29 cellular contexts compared by ENCODE assay signal in the genomic region with DNA sequence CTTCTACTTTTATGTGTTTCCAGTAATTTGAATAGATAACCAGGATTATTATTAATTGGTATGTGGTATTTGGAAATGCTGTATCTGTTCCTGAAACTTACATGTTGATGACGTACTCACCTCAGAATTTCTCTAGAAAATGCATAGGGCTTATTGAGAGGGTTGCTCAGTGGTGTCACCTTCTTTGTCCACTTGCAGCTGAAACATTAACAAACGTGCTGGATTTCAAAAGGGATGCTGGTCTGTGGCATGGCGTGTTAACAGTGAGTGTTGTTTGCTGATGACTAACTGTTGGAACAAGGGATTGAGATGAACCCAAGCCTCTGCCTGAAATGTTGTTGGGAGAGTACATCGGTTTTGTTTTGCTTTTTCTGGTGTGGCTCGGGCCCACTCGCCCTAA.
"Had no signal": no experiment of that assay in that cellular context is flagged by ENCODE, and none has a peak within 500 bp of the region (broad histone marks: within the 10 kb centered on the region; RNA-seq: fewer than 3 reads in every experiment).

No MANE protein-coding gene starts in this region.

- H3K27ac ChIP-seq: breast epithelium, esophagus squamous epithelium, neural progenitor cell, parathyroid adenoma, psoas muscle, sigmoid colon, suprapubic skin, tibial artery, WERI-Rb-1 had no signal

- H3K9ac ChIP-seq: neural progenitor cell, parathyroid adenoma, SK-N-SH had no signal

- H3K27me3 Mint-ChIP-seq: activated CD4-positive, alpha-beta T cell treated with anti-CD3 and anti-CD28 coated beads, Interleukin-2, amount 10 ng/mL, durations not matched to agents 24 days and 14 days; activated CD8-positive, alpha-beta T cell treated with anti-CD3 and anti-CD28 coated beads for 36 hours; central memory CD8-positive, alpha-beta T cell; dendritic cell treated with granulocyte-macrophage colony-stimulating factor and Interleukin-4, amounts not matched to agents 40 ng/mL and 50 ng/mL, for 4 days; memory B cell; stimulated activated memory B cell treated with anti-CD40 and anti-IgM and Interleukin-4, amounts not matched to agents 10 μg/mL and 1 μg/mL and 100 μg/mL, for 72 hours; T-helper 17 cell had no signal

- H3K4me3 ChIP-seq: breast epithelium, esophagus squamous epithelium, neural progenitor cell, psoas muscle, sigmoid colon, suprapubic skin, tibial artery had no signal

- H2AFZ ChIP-seq: neural progenitor cell, parathyroid adenoma had no signal

- H3K27ac Mint-ChIP-seq: activated CD4-positive, alpha-beta T cell treated with anti-CD3 and anti-CD28 coated beads, Interleukin-2, amount 10 ng/mL, durations not matched to agents 24 days and 14 days; activated CD8-positive, alpha-beta T cell treated with anti-CD3 and anti-CD28 coated beads for 36 hours; dendritic cell treated with granulocyte-macrophage colony-stimulating factor and Interleukin-4, amounts not matched to agents 40 ng/mL and 50 ng/mL, for 4 days; memory B cell; neural progenitor cell; stimulated activated memory B cell treated with anti-CD40 and anti-IgM and Interleukin-4, amounts not matched to agents 10 μg/mL and 1 μg/mL and 100 μg/mL, for 72 hours had no signal

- DNase-seq: activated CD4-positive, alpha-beta T cell treated with anti-CD3 and anti-CD28 coated beads, Interleukin-2, amount 10 ng/mL, durations not matched to agents 24 days and 14 days; activated CD8-positive, alpha-beta T cell treated with anti-CD3 and anti-CD28 coated beads for 36 hours; activated naive CD4-positive, alpha-beta T cell; activated T-cell treated with anti-CD3 and anti-CD28 coated beads, Interleukin-2, amount 50 U/mL, for 72 hours; esophagus squamous epithelium; foreskin melanocyte; glutamatergic neuron; midbrain; natural killer cell; occipital lobe; SK-N-SH; small intestine; stimulated activated CD4-positive, alpha-beta T cell treated with anti-CD3 and anti-CD28 coated beads, Interleukin-4, amount 100 ng/mL, for 24 hours; SW 1271; T-helper 17 cell; T1000; tibial artery; WERI-Rb-1 had no signal

- H3K9me3 ChIP-seq: breast epithelium, esophagus squamous epithelium, psoas muscle, sigmoid colon, SK-N-SH, suprapubic skin, tibial artery had no signal

- H3K4me2 ChIP-seq: neural progenitor cell, SK-N-SH had no signal

- H3K4me1 Mint-ChIP-seq: central memory CD8-positive, alpha-beta T cell; memory B cell; neural progenitor cell had no signal

- H3K27me3 ChIP-seq: breast epithelium, esophagus squamous epithelium, neural progenitor cell, sigmoid colon, suprapubic skin, tibial artery had no signal

- H3K79me2 ChIP-seq: parathyroid adenoma had no signal

- H3K4me1 ChIP-seq: breast epithelium, esophagus squamous epithelium, neural progenitor cell, parathyroid adenoma, psoas muscle, sigmoid colon, suprapubic skin, tibial artery had no signal

- H3K4me3 Mint-ChIP-seq: activated CD4-positive, alpha-beta T cell treated with anti-CD3 and anti-CD28 coated beads, Interleukin-2, amount 10 ng/mL, durations not matched to agents 24 days and 14 days; activated CD8-positive, alpha-beta T cell treated with anti-CD3 and anti-CD28 coated beads for 36 hours; activated T-cell treated with anti-CD3 and anti-CD28 coated beads, Interleukin-2, amount 50 U/mL, for 72 hours; central memory CD8-positive, alpha-beta T cell; dendritic cell treated with granulocyte-macrophage colony-stimulating factor and Interleukin-4, amounts not matched to agents 40 ng/mL and 50 ng/mL, for 4 days; memory B cell; natural killer cell; neural progenitor cell; stimulated activated memory B cell treated with anti-CD40 and anti-IgM and Interleukin-4, amounts not matched to agents 10 μg/mL and 1 μg/mL and 100 μg/mL, for 72 hours; T-helper 17 cell had no signal

- H3K9me3 Mint-ChIP-seq: activated CD4-positive, alpha-beta T cell treated with anti-CD3 and anti-CD28 coated beads, Interleukin-2, amount 10 ng/mL, durations not matched to agents 24 days and 14 days; activated CD8-positive, alpha-beta T cell treated with anti-CD3 and anti-CD28 coated beads for 36 hours; activated T-cell treated with anti-CD3 and anti-CD28 coated beads, Interleukin-2, amount 50 U/mL, for 72 hours; central memory CD8-positive, alpha-beta T cell; dendritic cell treated with granulocyte-macrophage colony-stimulating factor and Interleukin-4, amounts not matched to agents 40 ng/mL and 50 ng/mL, for 4 days; memory B cell; natural killer cell; neural progenitor cell; stimulated activated memory B cell treated with anti-CD40 and anti-IgM and Interleukin-4, amounts not matched to agents 10 μg/mL and 1 μg/mL and 100 μg/mL, for 72 hours had no signal

- ATAC-seq: activated CD4-positive, CD25-positive, alpha-beta regulatory T cell treated with anti-CD3 and anti-CD28 coated beads, Interleukin-2, amount 50 U/mL, for 24 hours; activated CD8-positive, alpha-beta T cell treated with anti-CD3 and anti-CD28 coated beads for 36 hours; activated T-cell treated with anti-CD3 and anti-CD28 coated beads, Interleukin-2, amount 50 U/mL, for 72 hours; psoas muscle; stimulated activated memory B cell treated with anti-CD40 and anti-IgM and Interleukin-4, amounts not matched to agents 10 μg/mL and 1 μg/mL and 100 μg/mL, for 72 hours; T-helper 17 cell had no signal

- H3K36me3 Mint-ChIP-seq: natural killer cell had no signal
